In genomic region chr3:64530434-64531049, GRCh38 we compare ENCODE assay signal across 8 cellular contexts.
DNase-seq lines count a peak whose midpoint lies in the region; ATAC-seq, FAIRE-seq and TF ChIP-seq lines count a peak whose summit lies in the region.

No MANE protein-coding gene starts in this region.

- peaks cover 3% of the 10 kb centered on the region for H3K4me1 Mint-ChIP-seq in T-helper 17 cell

- H3K9ac ChIP-seq in HCT116 (ENCODE audit: low read length), result no peak overlapping the region
- no peak overlapping the region for H3K9ac ChIP-seq in colonic mucosa (ENCODE audit: low read depth in 2 of 2, low read length in 2 of 2)
- no peak overlapping the region for H3K9ac ChIP-seq in liver (ENCODE audit: low read depth in 1 of 2, low read length in 2 of 2)

- intact Hi-C loops in HCT116 (cut with micrococcal nuclease), result loop anchor here (5.0 kb wide), 5 partner anchors 642 to 1722 kb away; no protein-coding TSS in a partner anchor
- intact Hi-C loops in OCI-LY7 (cut with micrococcal nuclease; ENCODE audit: unreplicated experiment), result loop anchor here (5.0 kb wide), 1 partner anchor 1142 kb away; no protein-coding TSS in a partner anchor
- intact Hi-C loops in colonic mucosa (cut with DNase I), result loop anchor here (5.0 to 10.0 kb wide), 4 partner anchors 154 to 1204 kb away; partner anchors contain the start of gene ADAMTS9
- intact Hi-C loops in aorta (cut with DNase I), result loop anchor here (5.0 to 10.0 kb wide), 2 partner anchors 712 to 1204 kb away; no protein-coding TSS in a partner anchor

- H4K20me1 ChIP-seq in HCT116 (ENCODE audit: insufficient read depth), result no peaks in the 10 kb centered on the region
- no peaks in the 10 kb centered on the region for H4K20me1 ChIP-seq in OCI-LY7 (ENCODE audit: insufficient read depth, low read length)

- H2AFZ ChIP-seq in HCT116 (ENCODE audit: low read depth, low read length, poor library complexity, severe bottlenecking) (no peak overlapping the region), OCI-LY7 (ENCODE audit: low read length) (no peak overlapping the region)

- peaks cover 0 to 2% of the 10 kb centered on the region in 2 experiments; a peak in 1 of 4 replicates for H3K4me1 ChIP-seq in HCT116 (ENCODE audit: control insufficient read depth in 1 of 2, insufficient read depth in 2 of 2, low read length in 2 of 2)
- H3K4me1 ChIP-seq in OCI-LY7 (ENCODE audit: insufficient read depth, low read length, poor library complexity, severe bottlenecking), result no peaks in the 10 kb centered on the region
- no peaks in the 10 kb centered on the region for H3K4me1 ChIP-seq in colonic mucosa
- H3K4me1 ChIP-seq in liver (ENCODE audit: control insufficient read depth in 4 of 4, insufficient read depth in 4 of 4, low read length in 3 of 4), result peaks cover 0 to 7% (median 4%) of the 10 kb centered on the region in 4 donors
- no peaks in the 10 kb centered on the region for H3K4me1 ChIP-seq in aorta (ENCODE audit: control insufficient read depth in 1 of 2, insufficient read depth in 2 of 2, low read length in 2 of 2)

- H3K9me3 ChIP-seq in HCT116 (ENCODE audit: control insufficient read depth in 1 of 2, insufficient read depth in 1 of 2, low read depth in 1 of 2, low read length in 2 of 2) (no peaks in the 10 kb centered on the region), OCI-LY7 (ENCODE audit: low read length) (no peaks in the 10 kb centered on the region), colonic mucosa (no peaks in the 10 kb centered on the region), liver (ENCODE audit: control insufficient read depth in 4 of 4, low read length in 3 of 4) (no peaks in the 10 kb centered on the region), aorta (ENCODE audit: control insufficient read depth, low read length) (no peaks in the 10 kb centered on the region), T-helper 17 cell (ENCODE audit: control insufficient read depth, low read length, poor library complexity, severe bottlenecking) (no peaks in the 10 kb centered on the region)

- H3K4me3 ChIP-seq in HCT116 (replicated peaks in 1 of 2; ENCODE audit: low read depth in 1 of 2, low read length in 2 of 2) (no peak overlapping the region), OCI-LY7 (ENCODE audit: low read depth, low read length, poor library complexity, severe bottlenecking) (no peak overlapping the region), colonic mucosa (no peak overlapping the region), liver (ENCODE audit: low read depth in 1 of 3, low read length in 3 of 3) (no peak overlapping the region), aorta (ENCODE audit: low read length in 2 of 2) (no peak overlapping the region)

- FAIRE-seq in D721Med (lab: Jason Lieb, UNC), result no peak

- POLR2A ChIA-PET in HCT116 (lab: Charles Lee), result no interaction called here
- POLR2A ChIA-PET in OCI-LY7 (lab: Charles Lee), result interaction anchor here (0.6 kb wide), 2 partner anchors 12 to 78 kb away, joined by 4 to 7 read pairs; no protein-coding TSS in a partner anchor

- H3K27ac Mint-ChIP-seq in T-helper 17 cell, result no peak overlapping the region

- TF ChIP-seq CTCF in D721Med (IDR thresholded peaks at IDR 0.05; ENCODE audit: insufficient read depth, missing control alignments) (peak; percentile 66), HCT116 (IDR thresholded peaks at IDR 0.05 in 2 of 3, conservative IDR thresholded peaks at IDR 0.05 in 1 of 3; ENCODE audit: borderline replicate concordance in 1 of 3, insufficient read depth in 1 of 3, low read depth in 2 of 3, low read length in 2 of 3) (peak; percentile 30 to 67 (median 61); a peak in 5 of 6 replicates), OCI-LY7 (conservative IDR thresholded peaks at IDR 0.05; ENCODE audit: low read length) (peak; percentile 78), colonic mucosa (IDR thresholded peaks at IDR 0.05) (peak; percentile 57), liver (IDR thresholded peaks at IDR 0.05; ENCODE audit: low read depth, low read length, missing input control) (peak; percentile 72)

- no peaks in the 10 kb centered on the region for H3K9me2 ChIP-seq in HCT116 (ENCODE audit: insufficient read depth)
- H3K9me2 ChIP-seq in OCI-LY7 (ENCODE audit: insufficient read depth, low read length), result no peaks in the 10 kb centered on the region

- 20% methylated on average over 8 of the region's 8 CpGs for WGBS in liver
- 13 to 15% methylated on average over 8 of the region's 8 CpGs for WGBS in aorta, 2 donors

- DNase-seq in D721Med (ENCODE audit: insufficient read length, low spot score) (no peak), HCT116 (ENCODE audit: low read depth, low spot score) (peak; percentile 21), OCI-LY7 (ENCODE audit: low spot score) (peak; percentile 31), colonic mucosa (peak; percentile 70), aorta (no peak), T-helper 17 cell (no peak)

- 0 out of 2 replicates have a peak, but pooled peaks cover 9% of the 10 kb centered on the region for H3K27me3 ChIP-seq in HCT116 (ENCODE audit: insufficient read depth, low read length)
- H3K27me3 ChIP-seq in colonic mucosa, result no peaks in the 10 kb centered on the region
- H3K27me3 ChIP-seq in liver (ENCODE audit: control insufficient read depth in 4 of 4, insufficient read depth in 4 of 4, low read length in 3 of 4), result peaks cover 0 to 6% (median 0%) of the 10 kb centered on the region in 4 donors
- no peaks in the 10 kb centered on the region for H3K27me3 ChIP-seq in aorta (ENCODE audit: control insufficient read depth in 1 of 2, insufficient read depth in 2 of 2, low read length in 1 of 2)

- H3K4me3 Mint-ChIP-seq in T-helper 17 cell, result no peak overlapping the region

- H3K36me3 Mint-ChIP-seq in T-helper 17 cell (ENCODE audit: low read depth), result no peaks in the 10 kb centered on the region

- H3K27me3 Mint-ChIP-seq in T-helper 17 cell, result peaks cover 22% of the 10 kb centered on the region

- H3K27ac ChIP-seq in HCT116 (ENCODE audit: low read depth, low read length) (no peak overlapping the region), OCI-LY7 (ENCODE audit: low read depth, low read length, poor library complexity, severe bottlenecking) (no peak overlapping the region), colonic mucosa (no peak overlapping the region), liver (ENCODE audit: low read depth in 1 of 2, low read length in 2 of 2) (no peak overlapping the region), aorta (ENCODE audit: low read depth in 1 of 2, low read length in 2 of 2) (no peak overlapping the region)

- no peak for TF ChIP-seq POLR2A in HCT116 (IDR thresholded peaks at IDR 0.05; ENCODE audit: borderline replicate concordance, extremely low read depth, insufficient read depth, insufficient read length)

- BruUV-seq in HCT116 (replicated peaks; lab: Mats Ljungman, UMichigan), result no TSS peak
- no TSS peak for BruUV-seq in OCI-LY7 (replicated peaks; lab: Mats Ljungman, UMichigan)

- H3K79me2 ChIP-seq in HCT116 (ENCODE audit: insufficient read depth, low read length) (no peaks in the 10 kb centered on the region), OCI-LY7 (ENCODE audit: insufficient read depth, low read depth, low read length) (no peaks in the 10 kb centered on the region)

- TF ChIP-seq RAD21 in HCT116 (IDR thresholded peaks at IDR 0.05; ENCODE audit: low read depth) (peak; percentile 52), liver (IDR thresholded peaks at IDR 0.05) (peak; percentile 72 to 77)

- H3K4me2 ChIP-seq in HCT116 (ENCODE audit: low read length) (no peak overlapping the region), OCI-LY7 (ENCODE audit: low read length) (no peak overlapping the region)

- CTCF ChIA-PET in HCT116 (lab: Charles Lee) (interaction anchor here (0.8 to 1.5 kb wide), 5 partner anchors 12 to 1665 kb away, joined by 3 to 11 read pairs (median 4); no protein-coding TSS in a partner anchor), OCI-LY7 (lab: Charles Lee; ENCODE audit: unreplicated experiment) (no interaction called here)

- RAD21 ChIA-PET in HCT116 (lab: Charles Lee; ENCODE audit: low non-redundant PET in 1 of 2, low total read pairs in 2 of 2, uncharacterized antibody in 2 of 2, unreplicated experiment in 2 of 2), result interaction anchor here in 1 of 2 experiments (0.7 kb wide), 1 partner anchor 784 kb away, joined by 3 read pairs; no protein-coding TSS in a partner anchor

- H3K36me3 ChIP-seq in HCT116 (ENCODE audit: control insufficient read depth in 1 of 2, insufficient read depth in 2 of 2, low read length in 2 of 2), result no peaks in the 10 kb centered on the region
- H3K36me3 ChIP-seq in OCI-LY7 (ENCODE audit: insufficient read depth, low read length), result no peaks in the 10 kb centered on the region
- H3K36me3 ChIP-seq in colonic mucosa, result no peaks in the 10 kb centered on the region
- H3K36me3 ChIP-seq in liver (ENCODE audit: control insufficient read depth in 4 of 4, insufficient read depth in 3 of 4, low read depth in 1 of 4, low read length in 3 of 4), result no peaks in the 10 kb centered on the region
- H3K36me3 ChIP-seq in aorta (ENCODE audit: control insufficient read depth in 1 of 2, insufficient read depth in 2 of 2, low read length in 1 of 2), result peaks cover 0 to 4% of the 10 kb centered on the region in 2 donors

- ATAC-seq in HCT116, result peak; percentile 54
- ATAC-seq in aorta (ENCODE audit: low FRiP score), result peak; percentile 73
- ATAC-seq in T-helper 17 cell, result no peak
- no peak for ATAC-seq in HG03025 (IDR thresholded peaks at IDR 0.05; ENCODE audit: low FRiP score, unreplicated experiment)

TF ChIP-seq in HCT116, 20 proteins besides CTCF, POLR2A, EP300 and RAD21:
- no peak for TF ChIP-seq SP1 (IDR thresholded peaks at IDR 0.05; ENCODE audit: low read depth)
- TF ChIP-seq SRF (IDR thresholded peaks at IDR 0.05; ENCODE audit: low read depth), result no peak
- TF ChIP-seq ELF1 (IDR thresholded peaks at IDR 0.05; ENCODE audit: borderline replicate concordance, low read depth), result no peak
- no peak for TF ChIP-seq MAX (IDR thresholded peaks at IDR 0.05)

TF ChIP-seq in liver, 16 proteins besides CTCF, POLR2A, EP300 and RAD21:
- TF ChIP-seq GABPA (IDR thresholded peaks at IDR 0.05 in 1 of 2, conservative IDR thresholded peaks at IDR 0.05 in 1 of 2), result no peak
- TF ChIP-seq NR2F2 (IDR thresholded peaks at IDR 0.05), result no peak
- no peak for TF ChIP-seq TAF1 (conservative IDR thresholded peaks at IDR 0.05)

Comparison
In these comparisons a context has a peak if more than half of its experiments do, and no peak if none do; other contexts are left out.
1. DNase-seq: peak in HCT116 (single experiment), OCI-LY7 (single experiment) and colonic mucosa (single experiment); none in D721Med (single experiment), aorta (0 of 2) and T-helper 17 cell (0 of 3).
2. ATAC-seq: peak in HCT116 (single experiment) and aorta (single experiment); none in T-helper 17 cell (single experiment) and HG03025 (single experiment).
3. Peak in every context shown above with its lines, with median percentiles within 50 percentile points of each other: CTCF ChIP-seq.